9 cellular contexts compared by ENCODE assay signal in genomic region chr2:161223139-161223732, GRCh38.
DNase-seq lines count a peak whose midpoint lies in the region; ATAC-seq and TF ChIP-seq lines count a peak whose summit lies in the region.
"Had no signal": no experiment of that assay in that cellular context is flagged by ENCODE, and none has a peak within 500 bp of the region (broad histone marks: within the 10 kb centered on the region; RNA-seq: fewer than 3 reads in every experiment).

No MANE protein-coding gene starts in this region.

- no peak overlapping the region for H3K4me3 Mint-ChIP-seq in progenitor cell of endocrine pancreas (ENCODE audit: low read depth)

- peaks cover 11% of the 10 kb centered on the region for H3K27me3 Mint-ChIP-seq in progenitor cell of endocrine pancreas

- peaks cover 12% of the 10 kb centered on the region for H3K4me1 Mint-ChIP-seq in progenitor cell of endocrine pancreas (ENCODE audit: low read depth)

- no peaks in the 10 kb centered on the region for H3K27me3 ChIP-seq in Peyer's patch

- ATAC-seq in HG03342 (IDR thresholded peaks at IDR 0.05; ENCODE audit: unreplicated experiment), result peak; percentile 72

- no peak overlapping the region for H3K27ac Mint-ChIP-seq in progenitor cell of endocrine pancreas

- no peak overlapping the region for H3K27ac ChIP-seq in Peyer's patch
- H3K27ac ChIP-seq: epithelial cell of prostate had no signal

- no peak overlapping the region for H3K4me3 ChIP-seq in AG04449 (ENCODE audit: low read depth, low read length)
- H3K4me3 ChIP-seq in Peyer's patch, result no peak overlapping the region

- H3K4me1 ChIP-seq in Peyer's patch, result no peaks in the 10 kb centered on the region

- H3K36me3 ChIP-seq in Peyer's patch, result peaks cover 0 to 36% (median 0%) of the 10 kb centered on the region in 3 donors

- TF ChIP-seq POLR2A in Peyer's patch (IDR thresholded peaks at IDR 0.05) (no peak), erythroblast (IDR thresholded peaks at IDR 0.05; ENCODE audit: low read length) (no peak)

- POLR2A ChIA-PET in AG04449 (lab: Yijun Ruan, JAX), result no interaction called here

- no peaks in the 10 kb centered on the region for H3K9me3 Mint-ChIP-seq in progenitor cell of endocrine pancreas (ENCODE audit: low read depth)

- CTCF ChIA-PET in AG04449 (lab: Yijun Ruan, JAX), result interaction anchor here (0.9 to 6.7 kb wide), 23 partner anchors 8 to 725 kb away, joined by 3 to 80 read pairs (median 5); no protein-coding TSS in a partner anchor

- peaks cover 10% of the 10 kb centered on the region for H3K36me3 Mint-ChIP-seq in progenitor cell of endocrine pancreas (ENCODE audit: insufficient read depth)

- no peaks in the 10 kb centered on the region for H3K9me3 ChIP-seq in Peyer's patch

- DNase-seq in AG04449 (ENCODE audit: low read depth, low spot score) (no peak), GM10266 (ENCODE audit: extremely low spot score) (no peak), Peyer's patch (no peak), erythroblast (lab: John Stamatoyannopoulos, UW) (peak; percentile 53 to 70), progenitor cell of endocrine pancreas (ENCODE audit: low spot score, unreplicated experiment) (no peak), NCI-H187 treated with DMSO at 0.1 percent for 48 hours (lab: John Stamatoyannopoulos, UW) (no peak), GM19240 (ENCODE audit: insufficient read length, low spot score) (no peak)

- TF ChIP-seq CTCF in AG04449 (IDR thresholded peaks at IDR 0.05; ENCODE audit: insufficient read depth, low read length, missing control alignments) (peak; percentile 33), GM10266 (IDR thresholded peaks at IDR 0.05; ENCODE audit: control insufficient read depth, insufficient read depth, low read depth, missing control alignments) (peak; percentile 65), Peyer's patch (IDR thresholded peaks at IDR 0.05) (peak; percentile 47 to 83 (median 76)), progenitor cell of endocrine pancreas (IDR thresholded peaks at IDR 0.05; ENCODE audit: unreplicated experiment) (peak; percentile 76)

Comparison
In these comparisons a context has a peak if more than half of its experiments do, and no peak if none do; other contexts are left out.
1. DNase-seq: peak in erythroblast (2 of 2); none in AG04449 (single experiment), GM10266 (single experiment), Peyer's patch (0 of 3), progenitor cell of endocrine pancreas (single experiment), NCI-H187 treated with DMSO at 0.1 percent for 48 hours (single experiment) and GM19240 (single experiment).
2. Peak in every context shown above with its lines, with median percentiles within 50 percentile points of each other: CTCF ChIP-seq.